Comparison of ENCODE assay signal across 1 cellular context in genomic region chr12:131008461-131009270, GRCh38.
TF ChIP-seq lines count a peak whose summit lies in the region.

No MANE protein-coding gene starts in this region.

TF ChIP-seq in WTC11, 78 proteins besides CTCF, POLR2A, EP300 and RAD21 (continued from another document):
- TF ChIP-seq, protein P1, sequence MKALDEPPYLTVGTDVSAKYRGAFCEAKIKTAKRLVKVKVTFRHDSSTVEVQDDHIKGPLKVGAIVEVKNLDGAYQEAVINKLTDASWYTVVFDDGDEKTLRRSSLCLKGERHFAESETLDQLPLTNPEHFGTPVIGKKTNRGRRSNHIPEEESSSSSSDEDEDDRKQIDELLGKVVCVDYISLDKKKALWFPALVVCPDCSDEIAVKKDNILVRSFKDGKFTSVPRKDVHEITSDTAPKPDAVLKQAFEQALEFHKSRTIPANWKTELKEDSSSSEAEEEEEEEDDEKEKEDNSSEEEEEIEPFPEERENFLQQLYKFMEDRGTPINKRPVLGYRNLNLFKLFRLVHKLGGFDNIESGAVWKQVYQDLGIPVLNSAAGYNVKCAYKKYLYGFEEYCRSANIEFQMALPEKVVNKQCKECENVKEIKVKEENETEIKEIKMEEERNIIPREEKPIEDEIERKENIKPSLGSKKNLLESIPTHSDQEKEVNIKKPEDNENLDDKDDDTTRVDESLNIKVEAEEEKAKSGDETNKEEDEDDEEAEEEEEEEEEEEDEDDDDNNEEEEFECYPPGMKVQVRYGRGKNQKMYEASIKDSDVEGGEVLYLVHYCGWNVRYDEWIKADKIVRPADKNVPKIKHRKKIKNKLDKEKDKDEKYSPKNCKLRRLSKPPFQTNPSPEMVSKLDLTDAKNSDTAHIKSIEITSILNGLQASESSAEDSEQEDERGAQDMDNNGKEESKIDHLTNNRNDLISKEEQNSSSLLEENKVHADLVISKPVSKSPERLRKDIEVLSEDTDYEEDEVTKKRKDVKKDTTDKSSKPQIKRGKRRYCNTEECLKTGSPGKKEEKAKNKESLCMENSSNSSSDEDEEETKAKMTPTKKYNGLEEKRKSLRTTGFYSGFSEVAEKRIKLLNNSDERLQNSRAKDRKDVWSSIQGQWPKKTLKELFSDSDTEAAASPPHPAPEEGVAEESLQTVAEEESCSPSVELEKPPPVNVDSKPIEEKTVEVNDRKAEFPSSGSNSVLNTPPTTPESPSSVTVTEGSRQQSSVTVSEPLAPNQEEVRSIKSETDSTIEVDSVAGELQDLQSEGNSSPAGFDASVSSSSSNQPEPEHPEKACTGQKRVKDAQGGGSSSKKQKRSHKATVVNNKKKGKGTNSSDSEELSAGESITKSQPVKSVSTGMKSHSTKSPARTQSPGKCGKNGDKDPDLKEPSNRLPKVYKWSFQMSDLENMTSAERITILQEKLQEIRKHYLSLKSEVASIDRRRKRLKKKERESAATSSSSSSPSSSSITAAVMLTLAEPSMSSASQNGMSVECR (CRISPR knock-in tag; IDR thresholded peaks at IDR 0.05; ENCODE audit: borderline replicate concordance), result no peak
- TF ChIP-seq, protein P2, sequence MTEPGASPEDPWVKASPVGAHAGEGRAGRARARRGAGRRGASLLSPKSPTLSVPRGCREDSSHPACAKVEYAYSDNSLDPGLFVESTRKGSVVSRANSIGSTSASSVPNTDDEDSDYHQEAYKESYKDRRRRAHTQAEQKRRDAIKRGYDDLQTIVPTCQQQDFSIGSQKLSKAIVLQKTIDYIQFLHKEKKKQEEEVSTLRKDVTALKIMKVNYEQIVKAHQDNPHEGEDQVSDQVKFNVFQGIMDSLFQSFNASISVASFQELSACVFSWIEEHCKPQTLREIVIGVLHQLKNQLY (CRISPR knock-in tag; IDR thresholded peaks at IDR 0.05), result no peak
- TF ChIP-seq ZNF423 (CRISPR knock-in tag; IDR thresholded peaks at IDR 0.05) (no peak), SMAD4 (CRISPR knock-in tag; IDR thresholded peaks at IDR 0.05) (no peak)
